In genomic region chr19:17842663-17843313, GRCh38 we compare ENCODE assay signal across 1 cellular context.
TF ChIP-seq lines count a peak whose summit lies in the region.

No MANE protein-coding gene starts in this region.

TF ChIP-seq in endothelial cell of umbilical vein, 7 proteins besides CTCF, POLR2A, EP300 and RAD21:
- TF ChIP-seq EZH2 (IDR thresholded peaks at IDR 0.05; ENCODE audit: borderline replicate concordance, low read depth, low read length, severe bottlenecking) (no peak), GATA2 (IDR thresholded peaks at IDR 0.05; ENCODE audit: insufficient read depth, insufficient read length, low read depth, low read length) (no peak), POLR2AphosphoS5 (IDR thresholded peaks at IDR 0.05; ENCODE audit: insufficient read depth, low read depth, low read length) (no peak), JUN (IDR thresholded peaks at IDR 0.05; ENCODE audit: borderline replicate concordance, insufficient read depth, insufficient read length, low read depth) (no peak), MAX (IDR thresholded peaks at IDR 0.05; ENCODE audit: insufficient read depth, insufficient read length) (no peak), FOS (IDR thresholded peaks at IDR 0.05; ENCODE audit: borderline replicate concordance, insufficient read depth, low read length) (no peak), MYC (IDR thresholded peaks at IDR 0.05; ENCODE audit: low read depth, low read length) (no peak)
